Comparison of ENCODE assay signal across 8 cellular contexts in the genomic region with DNA sequence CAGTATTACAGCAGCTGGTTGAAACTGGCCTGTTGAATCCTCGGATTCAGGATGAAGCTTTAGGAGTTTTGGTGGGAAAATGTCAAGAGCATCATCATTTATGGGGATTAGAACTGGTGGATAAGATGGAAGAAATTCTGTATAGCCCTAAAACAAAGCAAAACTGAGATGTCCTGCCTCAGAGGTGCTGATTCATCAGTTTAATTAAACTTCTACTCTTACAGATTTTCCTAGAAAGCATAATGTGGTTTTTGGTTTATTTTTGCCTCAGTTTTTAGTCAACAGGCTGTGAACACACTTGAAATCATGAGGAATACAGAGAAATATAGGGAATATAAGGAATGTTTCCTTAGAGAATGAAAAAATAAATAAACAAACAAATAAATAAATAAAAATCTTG.
"Had no signal": no experiment of that assay in that cellular context is flagged by ENCODE, and none has a peak within 500 bp of the region (broad histone marks: within the 10 kb centered on the region; RNA-seq: fewer than 3 reads in every experiment).

No MANE protein-coding gene starts in this region.

- H3K4me3 Mint-ChIP-seq: H9 had no signal

- H3K9ac ChIP-seq: KMS-11 had no signal

- H3K4me2 ChIP-seq: KMS-11 had no signal

- FAIRE-seq: H54 had no signal

- H3K27ac Mint-ChIP-seq: H9 had no signal

- H3K27ac ChIP-seq: HL-60, KMS-11 had no signal

- DNase-seq: GOT3, H9, HCEC 1CT, Karpas-422, KBM-7 had no signal
